2 cellular contexts compared by ENCODE assay signal in the genomic region with DNA sequence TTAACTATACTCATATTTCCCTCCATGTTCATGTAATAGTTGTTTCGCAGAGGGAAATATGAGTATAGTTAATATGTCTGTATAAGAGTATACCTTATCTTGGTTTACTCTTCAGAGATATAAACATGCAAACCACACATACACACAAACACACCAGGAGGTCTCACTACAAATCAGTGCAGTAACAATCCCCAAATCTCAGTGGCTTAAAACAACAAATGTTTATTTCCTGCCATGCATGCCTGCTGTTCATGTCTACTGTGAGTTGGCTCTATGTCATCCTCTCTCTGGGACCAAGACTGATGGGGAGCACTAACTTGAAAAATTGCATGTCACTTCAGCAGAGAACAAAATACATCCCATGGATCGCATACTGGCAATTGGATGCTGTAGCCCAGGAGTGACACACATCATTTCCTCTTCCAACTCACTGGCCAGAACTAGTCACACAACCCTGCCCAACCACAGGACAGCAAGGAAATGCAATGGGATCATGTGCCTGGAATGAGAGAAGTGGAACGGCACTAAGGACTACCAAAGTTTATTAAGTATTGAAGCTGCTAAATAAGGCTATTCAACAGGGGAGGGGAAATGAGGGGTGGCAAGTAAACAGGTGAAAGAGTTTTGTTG.
TF ChIP-seq lines count a peak whose summit lies in the region.

No MANE protein-coding gene starts in this region.

TF ChIP-seq in HEK293, 187 proteins besides CTCF, POLR2A, EP300 and RAD21:
- TF ChIP-seq ZSCAN16 (tag by site-specific recombination; IDR thresholded peaks at IDR 0.05), result no peak
- TF ChIP-seq ZIC2 (tag by site-specific recombination; IDR thresholded peaks at IDR 0.05), result peak; percentile 86
- peak; percentile 42 for TF ChIP-seq FEZF1 (tag by site-specific recombination; IDR thresholded peaks at IDR 0.05)
- TF ChIP-seq GFI1B (tag by site-specific recombination; IDR thresholded peaks at IDR 0.05), result peak; percentile 87
- TF ChIP-seq, protein P1, sequence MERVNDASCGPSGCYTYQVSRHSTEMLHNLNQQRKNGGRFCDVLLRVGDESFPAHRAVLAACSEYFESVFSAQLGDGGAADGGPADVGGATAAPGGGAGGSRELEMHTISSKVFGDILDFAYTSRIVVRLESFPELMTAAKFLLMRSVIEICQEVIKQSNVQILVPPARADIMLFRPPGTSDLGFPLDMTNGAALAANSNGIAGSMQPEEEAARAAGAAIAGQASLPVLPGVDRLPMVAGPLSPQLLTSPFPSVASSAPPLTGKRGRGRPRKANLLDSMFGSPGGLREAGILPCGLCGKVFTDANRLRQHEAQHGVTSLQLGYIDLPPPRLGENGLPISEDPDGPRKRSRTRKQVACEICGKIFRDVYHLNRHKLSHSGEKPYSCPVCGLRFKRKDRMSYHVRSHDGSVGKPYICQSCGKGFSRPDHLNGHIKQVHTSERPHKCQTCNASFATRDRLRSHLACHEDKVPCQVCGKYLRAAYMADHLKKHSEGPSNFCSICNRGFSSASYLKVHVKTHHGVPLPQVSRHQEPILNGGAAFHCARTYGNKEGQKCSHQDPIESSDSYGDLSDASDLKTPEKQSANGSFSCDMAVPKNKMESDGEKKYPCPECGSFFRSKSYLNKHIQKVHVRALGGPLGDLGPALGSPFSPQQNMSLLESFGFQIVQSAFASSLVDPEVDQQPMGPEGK (tag by site-specific recombination; IDR thresholded peaks at IDR 0.05), result no peak
- TF ChIP-seq ZNF600 (tag by site-specific recombination; IDR thresholded peaks at IDR 0.05), result no peak
- TF ChIP-seq, protein P2, sequence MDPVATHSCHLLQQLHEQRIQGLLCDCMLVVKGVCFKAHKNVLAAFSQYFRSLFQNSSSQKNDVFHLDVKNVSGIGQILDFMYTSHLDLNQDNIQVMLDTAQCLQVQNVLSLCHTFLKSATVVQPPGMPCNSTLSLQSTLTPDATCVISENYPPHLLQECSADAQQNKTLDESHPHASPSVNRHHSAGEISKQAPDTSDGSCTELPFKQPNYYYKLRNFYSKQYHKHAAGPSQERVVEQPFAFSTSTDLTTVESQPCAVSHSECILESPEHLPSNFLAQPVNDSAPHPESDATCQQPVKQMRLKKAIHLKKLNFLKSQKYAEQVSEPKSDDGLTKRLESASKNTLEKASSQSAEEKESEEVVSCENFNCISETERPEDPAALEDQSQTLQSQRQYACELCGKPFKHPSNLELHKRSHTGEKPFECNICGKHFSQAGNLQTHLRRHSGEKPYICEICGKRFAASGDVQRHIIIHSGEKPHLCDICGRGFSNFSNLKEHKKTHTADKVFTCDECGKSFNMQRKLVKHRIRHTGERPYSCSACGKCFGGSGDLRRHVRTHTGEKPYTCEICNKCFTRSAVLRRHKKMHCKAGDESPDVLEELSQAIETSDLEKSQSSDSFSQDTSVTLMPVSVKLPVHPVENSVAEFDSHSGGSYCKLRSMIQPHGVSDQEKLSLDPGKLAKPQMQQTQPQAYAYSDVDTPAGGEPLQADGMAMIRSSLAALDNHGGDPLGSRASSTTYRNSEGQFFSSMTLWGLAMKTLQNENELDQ (tag by site-specific recombination; IDR thresholded peaks at IDR 0.05; ENCODE audit: low read depth), result no peak
- no peak for TF ChIP-seq MYNN (tag by site-specific recombination; IDR thresholded peaks at IDR 0.05; ENCODE audit: borderline replicate concordance)
- no peak for TF ChIP-seq ZNF621 (tag by site-specific recombination; IDR thresholded peaks at IDR 0.05)
- TF ChIP-seq, protein P3, sequence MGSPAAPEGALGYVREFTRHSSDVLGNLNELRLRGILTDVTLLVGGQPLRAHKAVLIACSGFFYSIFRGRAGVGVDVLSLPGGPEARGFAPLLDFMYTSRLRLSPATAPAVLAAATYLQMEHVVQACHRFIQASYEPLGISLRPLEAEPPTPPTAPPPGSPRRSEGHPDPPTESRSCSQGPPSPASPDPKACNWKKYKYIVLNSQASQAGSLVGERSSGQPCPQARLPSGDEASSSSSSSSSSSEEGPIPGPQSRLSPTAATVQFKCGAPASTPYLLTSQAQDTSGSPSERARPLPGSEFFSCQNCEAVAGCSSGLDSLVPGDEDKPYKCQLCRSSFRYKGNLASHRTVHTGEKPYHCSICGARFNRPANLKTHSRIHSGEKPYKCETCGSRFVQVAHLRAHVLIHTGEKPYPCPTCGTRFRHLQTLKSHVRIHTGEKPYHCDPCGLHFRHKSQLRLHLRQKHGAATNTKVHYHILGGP (tag by site-specific recombination; IDR thresholded peaks at IDR 0.05), result no peak
- TF ChIP-seq, protein P4, sequence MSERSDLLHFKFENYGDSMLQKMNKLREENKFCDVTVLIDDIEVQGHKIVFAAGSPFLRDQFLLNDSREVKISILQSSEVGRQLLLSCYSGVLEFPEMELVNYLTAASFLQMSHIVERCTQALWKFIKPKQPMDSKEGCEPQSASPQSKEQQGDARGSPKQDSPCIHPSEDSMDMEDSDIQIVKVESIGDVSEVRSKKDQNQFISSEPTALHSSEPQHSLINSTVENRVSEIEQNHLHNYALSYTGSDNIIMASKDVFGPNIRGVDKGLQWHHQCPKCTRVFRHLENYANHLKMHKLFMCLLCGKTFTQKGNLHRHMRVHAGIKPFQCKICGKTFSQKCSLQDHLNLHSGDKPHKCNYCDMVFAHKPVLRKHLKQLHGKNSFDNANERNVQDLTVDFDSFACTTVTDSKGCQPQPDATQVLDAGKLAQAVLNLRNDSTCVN (tag by site-specific recombination; optimal IDR thresholded peaks at IDR 0.05), result no peak
- no peak for TF ChIP-seq MEIS1 (CRISPR knock-in tag; IDR thresholded peaks at IDR 0.05; ENCODE audit: borderline replicate concordance)
- TF ChIP-seq ZNF747 (tag by site-specific recombination; IDR thresholded peaks at IDR 0.05), result no peak
- TF ChIP-seq HOXD13 (CRISPR knock-in tag; IDR thresholded peaks at IDR 0.05; ENCODE audit: borderline replicate concordance), result no peak
- no peak for TF ChIP-seq ZNF785 (tag by site-specific recombination; IDR thresholded peaks at IDR 0.05)
- TF ChIP-seq ZNF114 (tag by site-specific recombination; IDR thresholded peaks at IDR 0.05), result no peak
- no peak for TF ChIP-seq SALL2 (tag by site-specific recombination; IDR thresholded peaks at IDR 0.05; ENCODE audit: borderline replicate concordance)
- no peak for TF ChIP-seq ZNF830 (tag by site-specific recombination; IDR thresholded peaks at IDR 0.05; ENCODE audit: low read depth)

TF ChIP-seq in H1, 55 proteins besides CTCF, POLR2A, EP300 and RAD21:
- TF ChIP-seq BACH1 (IDR thresholded peaks at IDR 0.05; ENCODE audit: low read length) (no peak), JUND (IDR thresholded peaks at IDR 0.05; ENCODE audit: low read length) (no peak), PHF8 (conservative IDR thresholded peaks at IDR 0.05; ENCODE audit: low read depth, low read length) (no peak), SAP30 (IDR thresholded peaks at IDR 0.05; ENCODE audit: insufficient read depth, insufficient replicate concordance, low read length) (no peak), KDM4A (IDR thresholded peaks at IDR 0.05; ENCODE audit: low read depth, low read length, severe bottlenecking) (no peak), TEAD4 (IDR thresholded peaks at IDR 0.05; ENCODE audit: low read depth, low read length) (no peak), TBP (IDR thresholded peaks at IDR 0.05; ENCODE audit: low read depth, low read length) (no peak), POLR2AphosphoS5 (IDR thresholded peaks at IDR 0.05; ENCODE audit: low read depth, low read length) (no peak), FOSL1 (IDR thresholded peaks at IDR 0.05; ENCODE audit: insufficient read depth, low read depth, low read length) (no peak), CBX8 (IDR thresholded peaks at IDR 0.05; ENCODE audit: borderline replicate concordance, low read depth, low read length) (no peak), ASH2L (IDR thresholded peaks at IDR 0.05; ENCODE audit: low read length) (no peak), SIN3A (conservative IDR thresholded peaks at IDR 0.05 in 1 of 2, IDR thresholded peaks at IDR 0.05 in 1 of 2; ENCODE audit: low read depth in 1 of 2, low read length in 2 of 2) (no peak), SRF (IDR thresholded peaks at IDR 0.05; ENCODE audit: low read depth, low read length) (no peak), HDAC6 (IDR thresholded peaks at IDR 0.05; ENCODE audit: low read depth, low read length) (no peak), SUZ12 (IDR thresholded peaks at IDR 0.05; ENCODE audit: low read length) (no peak), ZNF274 (IDR thresholded peaks at IDR 0.05; ENCODE audit: borderline replicate concordance, extremely low read depth, low read length) (no peak)
- TF ChIP-seq, protein P5, sequence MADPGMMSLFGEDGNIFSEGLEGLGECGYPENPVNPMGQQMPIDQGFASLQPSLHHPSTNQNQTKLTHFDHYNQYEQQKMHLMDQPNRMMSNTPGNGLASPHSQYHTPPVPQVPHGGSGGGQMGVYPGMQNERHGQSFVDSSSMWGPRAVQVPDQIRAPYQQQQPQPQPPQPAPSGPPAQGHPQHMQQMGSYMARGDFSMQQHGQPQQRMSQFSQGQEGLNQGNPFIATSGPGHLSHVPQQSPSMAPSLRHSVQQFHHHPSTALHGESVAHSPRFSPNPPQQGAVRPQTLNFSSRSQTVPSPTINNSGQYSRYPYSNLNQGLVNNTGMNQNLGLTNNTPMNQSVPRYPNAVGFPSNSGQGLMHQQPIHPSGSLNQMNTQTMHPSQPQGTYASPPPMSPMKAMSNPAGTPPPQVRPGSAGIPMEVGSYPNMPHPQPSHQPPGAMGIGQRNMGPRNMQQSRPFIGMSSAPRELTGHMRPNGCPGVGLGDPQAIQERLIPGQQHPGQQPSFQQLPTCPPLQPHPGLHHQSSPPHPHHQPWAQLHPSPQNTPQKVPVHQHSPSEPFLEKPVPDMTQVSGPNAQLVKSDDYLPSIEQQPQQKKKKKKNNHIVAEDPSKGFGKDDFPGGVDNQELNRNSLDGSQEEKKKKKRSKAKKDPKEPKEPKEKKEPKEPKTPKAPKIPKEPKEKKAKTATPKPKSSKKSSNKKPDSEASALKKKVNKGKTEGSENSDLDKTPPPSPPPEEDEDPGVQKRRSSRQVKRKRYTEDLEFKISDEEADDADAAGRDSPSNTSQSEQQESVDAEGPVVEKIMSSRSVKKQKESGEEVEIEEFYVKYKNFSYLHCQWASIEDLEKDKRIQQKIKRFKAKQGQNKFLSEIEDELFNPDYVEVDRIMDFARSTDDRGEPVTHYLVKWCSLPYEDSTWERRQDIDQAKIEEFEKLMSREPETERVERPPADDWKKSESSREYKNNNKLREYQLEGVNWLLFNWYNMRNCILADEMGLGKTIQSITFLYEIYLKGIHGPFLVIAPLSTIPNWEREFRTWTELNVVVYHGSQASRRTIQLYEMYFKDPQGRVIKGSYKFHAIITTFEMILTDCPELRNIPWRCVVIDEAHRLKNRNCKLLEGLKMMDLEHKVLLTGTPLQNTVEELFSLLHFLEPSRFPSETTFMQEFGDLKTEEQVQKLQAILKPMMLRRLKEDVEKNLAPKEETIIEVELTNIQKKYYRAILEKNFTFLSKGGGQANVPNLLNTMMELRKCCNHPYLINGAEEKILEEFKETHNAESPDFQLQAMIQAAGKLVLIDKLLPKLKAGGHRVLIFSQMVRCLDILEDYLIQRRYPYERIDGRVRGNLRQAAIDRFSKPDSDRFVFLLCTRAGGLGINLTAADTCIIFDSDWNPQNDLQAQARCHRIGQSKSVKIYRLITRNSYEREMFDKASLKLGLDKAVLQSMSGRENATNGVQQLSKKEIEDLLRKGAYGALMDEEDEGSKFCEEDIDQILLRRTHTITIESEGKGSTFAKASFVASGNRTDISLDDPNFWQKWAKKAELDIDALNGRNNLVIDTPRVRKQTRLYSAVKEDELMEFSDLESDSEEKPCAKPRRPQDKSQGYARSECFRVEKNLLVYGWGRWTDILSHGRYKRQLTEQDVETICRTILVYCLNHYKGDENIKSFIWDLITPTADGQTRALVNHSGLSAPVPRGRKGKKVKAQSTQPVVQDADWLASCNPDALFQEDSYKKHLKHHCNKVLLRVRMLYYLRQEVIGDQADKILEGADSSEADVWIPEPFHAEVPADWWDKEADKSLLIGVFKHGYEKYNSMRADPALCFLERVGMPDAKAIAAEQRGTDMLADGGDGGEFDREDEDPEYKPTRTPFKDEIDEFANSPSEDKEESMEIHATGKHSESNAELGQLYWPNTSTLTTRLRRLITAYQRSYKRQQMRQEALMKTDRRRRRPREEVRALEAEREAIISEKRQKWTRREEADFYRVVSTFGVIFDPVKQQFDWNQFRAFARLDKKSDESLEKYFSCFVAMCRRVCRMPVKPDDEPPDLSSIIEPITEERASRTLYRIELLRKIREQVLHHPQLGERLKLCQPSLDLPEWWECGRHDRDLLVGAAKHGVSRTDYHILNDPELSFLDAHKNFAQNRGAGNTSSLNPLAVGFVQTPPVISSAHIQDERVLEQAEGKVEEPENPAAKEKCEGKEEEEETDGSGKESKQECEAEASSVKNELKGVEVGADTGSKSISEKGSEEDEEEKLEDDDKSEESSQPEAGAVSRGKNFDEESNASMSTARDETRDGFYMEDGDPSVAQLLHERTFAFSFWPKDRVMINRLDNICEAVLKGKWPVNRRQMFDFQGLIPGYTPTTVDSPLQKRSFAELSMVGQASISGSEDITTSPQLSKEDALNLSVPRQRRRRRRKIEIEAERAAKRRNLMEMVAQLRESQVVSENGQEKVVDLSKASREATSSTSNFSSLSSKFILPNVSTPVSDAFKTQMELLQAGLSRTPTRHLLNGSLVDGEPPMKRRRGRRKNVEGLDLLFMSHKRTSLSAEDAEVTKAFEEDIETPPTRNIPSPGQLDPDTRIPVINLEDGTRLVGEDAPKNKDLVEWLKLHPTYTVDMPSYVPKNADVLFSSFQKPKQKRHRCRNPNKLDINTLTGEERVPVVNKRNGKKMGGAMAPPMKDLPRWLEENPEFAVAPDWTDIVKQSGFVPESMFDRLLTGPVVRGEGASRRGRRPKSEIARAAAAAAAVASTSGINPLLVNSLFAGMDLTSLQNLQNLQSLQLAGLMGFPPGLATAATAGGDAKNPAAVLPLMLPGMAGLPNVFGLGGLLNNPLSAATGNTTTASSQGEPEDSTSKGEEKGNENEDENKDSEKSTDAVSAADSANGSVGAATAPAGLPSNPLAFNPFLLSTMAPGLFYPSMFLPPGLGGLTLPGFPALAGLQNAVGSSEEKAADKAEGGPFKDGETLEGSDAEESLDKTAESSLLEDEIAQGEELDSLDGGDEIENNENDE (IDR thresholded peaks at IDR 0.05; ENCODE audit: insufficient replicate concordance, low read length), result no peak
